8 cellular contexts compared by ENCODE assay signal in the genomic region with DNA sequence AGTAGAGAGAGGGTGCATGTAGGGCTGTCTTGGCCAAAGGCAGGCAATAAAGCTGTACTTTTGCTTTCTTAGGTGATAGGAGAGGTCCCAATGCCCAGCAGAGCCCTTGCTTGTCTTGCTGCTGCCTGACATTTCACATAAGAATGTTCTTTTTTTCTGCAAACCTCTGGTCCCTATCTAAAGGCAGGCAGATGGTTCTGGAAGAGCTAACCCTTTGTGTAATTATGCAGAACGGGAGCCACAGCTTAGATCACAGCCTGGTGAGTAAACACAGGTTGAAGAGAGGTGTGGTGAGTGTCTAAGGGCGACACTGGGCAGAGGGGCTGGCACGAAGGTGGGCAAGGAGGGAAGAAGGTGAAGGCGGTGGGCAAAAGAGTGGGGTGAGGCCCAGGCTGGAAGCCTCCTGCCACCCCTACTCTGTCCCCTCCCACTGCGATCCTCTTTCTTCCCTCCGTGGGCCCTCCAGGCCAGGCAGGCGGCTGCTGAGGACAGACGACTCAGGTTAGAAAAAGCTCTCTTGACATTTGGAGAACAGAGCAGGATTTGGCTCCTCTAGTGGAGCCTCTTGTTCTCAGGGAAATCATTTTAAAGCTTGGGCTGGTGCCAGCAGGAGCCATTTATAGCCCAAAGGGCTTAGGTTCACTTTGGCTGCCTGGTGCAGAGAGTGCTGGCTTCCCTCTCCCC. TPM values are rescaled to one million over a fixed set of nuclear protein-coding genes. Genes with fewer than 3 reads are reported as not detected.
DNase-seq lines count a peak whose midpoint lies in the region; ATAC-seq and TF ChIP-seq lines count a peak whose summit lies in the region.
"Had no signal": no experiment of that assay in that cellular context is flagged by ENCODE, and none has a peak within 500 bp of the region (broad histone marks: within the 10 kb centered on the region; RNA-seq: fewer than 3 reads in every experiment).

No MANE protein-coding gene starts in this region.

- H3K36me3 ChIP-seq in cardiac muscle cell: no peaks in the 10 kb centered on the region

- TF ChIP-seq CTCF in cardiac muscle cell (IDR thresholded peaks at IDR 0.05; ENCODE audit: low read depth, low read length): no peak

- H3K27ac Mint-ChIP-seq in activated T-helper 2 cell treated with anti-CD3 and anti-CD28 coated beads, Interferon-gamma antibody, Interleukin-2, Interleukin-4, amounts not matched to agents 10 μg/mL and 5 μg/mL and 100 μg/mL, durations not matched to agents 14 hours and 24 hours and 36 hours: no peak overlapping the region
- no peak overlapping the region for H3K27ac Mint-ChIP-seq in activated CD8-positive, alpha-beta memory T cell treated with anti-CD3 and anti-CD28 coated beads, Interleukin-2, amount 10 ng/mL, durations not matched to agents 7 days and 5 days

- DNase-seq in NCI-H1092 (lab: John Stamatoyannopoulos, UW): peak; percentile 94
- peak; percentile 2 for DNase-seq in NCI-H82 treated with DMSO at 0.1 percent for 48 hours (lab: John Stamatoyannopoulos, UW; ENCODE audit: unreplicated experiment)
- DNase-seq in cardiac muscle cell (ENCODE audit: low read depth in 1 of 2, low spot score in 1 of 2): peak; percentile 18 to 95
- peak; percentile 47 for DNase-seq in superior temporal gyrus (ENCODE audit: extremely low spot score)
- no peak for DNase-seq in activated T-helper 2 cell treated with anti-CD3 and anti-CD28 coated beads, Interferon-gamma antibody, Interleukin-2, Interleukin-4, amounts not matched to agents 10 μg/mL and 5 μg/mL and 100 μg/mL, durations not matched to agents 14 hours and 24 hours and 36 hours (ENCODE audit: low spot score)
- no peak for DNase-seq in activated CD8-positive, alpha-beta memory T cell treated with anti-CD3 and anti-CD28 coated beads, Interleukin-2, amount 10 ng/mL, durations not matched to agents 7 days and 5 days

- ATAC-seq in activated CD8-positive, alpha-beta memory T cell treated with anti-CD3 and anti-CD28 coated beads, Interleukin-2, amount 10 ng/mL, durations not matched to agents 7 days and 5 days: no peak
- ATAC-seq in GM19351 (IDR thresholded peaks at IDR 0.05; ENCODE audit: unreplicated experiment): no peak

- CTCF ChIA-PET in activated CD8-positive, alpha-beta memory T cell treated with anti-CD3 and anti-CD28 coated beads, Interleukin-2, amount 10 ng/mL, durations not matched to agents 7 days and 5 days (lab: Charles Lee): no interaction called here

- H3K4me3 Mint-ChIP-seq in activated T-helper 2 cell treated with anti-CD3 and anti-CD28 coated beads, Interferon-gamma antibody, Interleukin-2, Interleukin-4, amounts not matched to agents 10 μg/mL and 5 μg/mL and 100 μg/mL, durations not matched to agents 14 hours and 24 hours and 36 hours (ENCODE audit: low read depth): no peak overlapping the region
- H3K4me3 Mint-ChIP-seq in activated CD8-positive, alpha-beta memory T cell treated with anti-CD3 and anti-CD28 coated beads, Interleukin-2, amount 10 ng/mL, durations not matched to agents 7 days and 5 days: no peak overlapping the region

- intact Hi-C loops in activated T-helper 2 cell treated with anti-CD3 and anti-CD28 coated beads, Interferon-gamma antibody, Interleukin-2, Interleukin-4, amounts not matched to agents 10 μg/mL and 5 μg/mL and 100 μg/mL, durations not matched to agents 14 hours and 24 hours and 36 hours (cut with micrococcal nuclease): no loop called here

- H3K36me3 Mint-ChIP-seq in activated T-helper 2 cell treated with anti-CD3 and anti-CD28 coated beads, Interferon-gamma antibody, Interleukin-2, Interleukin-4, amounts not matched to agents 10 μg/mL and 5 μg/mL and 100 μg/mL, durations not matched to agents 14 hours and 24 hours and 36 hours (ENCODE audit: low read depth): no peaks in the 10 kb centered on the region
- H3K36me3 Mint-ChIP-seq in activated CD8-positive, alpha-beta memory T cell treated with anti-CD3 and anti-CD28 coated beads, Interleukin-2, amount 10 ng/mL, durations not matched to agents 7 days and 5 days: no peaks in the 10 kb centered on the region

- H3K9me3 ChIP-seq in cardiac muscle cell (ENCODE audit: low read depth): no peaks in the 10 kb centered on the region

- no peak overlapping the region for H3K4me3 ChIP-seq in cardiac muscle cell

- no peaks in the 10 kb centered on the region for H3K9me3 Mint-ChIP-seq in activated T-helper 2 cell treated with anti-CD3 and anti-CD28 coated beads, Interferon-gamma antibody, Interleukin-2, Interleukin-4, amounts not matched to agents 10 μg/mL and 5 μg/mL and 100 μg/mL, durations not matched to agents 14 hours and 24 hours and 36 hours
- H3K9me3 Mint-ChIP-seq in activated CD8-positive, alpha-beta memory T cell treated with anti-CD3 and anti-CD28 coated beads, Interleukin-2, amount 10 ng/mL, durations not matched to agents 7 days and 5 days (ENCODE audit: low read depth): no peaks in the 10 kb centered on the region

- peaks cover 41% of the 10 kb centered on the region for H3K4me1 ChIP-seq in cardiac muscle cell (ENCODE audit: low read depth)

- H3K27ac ChIP-seq in cardiac muscle cell: peak overlapping the region; percentile 85

- H3K4me1 Mint-ChIP-seq in activated T-helper 2 cell treated with anti-CD3 and anti-CD28 coated beads, Interferon-gamma antibody, Interleukin-2, Interleukin-4, amounts not matched to agents 10 μg/mL and 5 μg/mL and 100 μg/mL, durations not matched to agents 14 hours and 24 hours and 36 hours (ENCODE audit: low read depth): no peaks in the 10 kb centered on the region
- no peaks in the 10 kb centered on the region for H3K4me1 Mint-ChIP-seq in activated CD8-positive, alpha-beta memory T cell treated with anti-CD3 and anti-CD28 coated beads, Interleukin-2, amount 10 ng/mL, durations not matched to agents 7 days and 5 days

- no peaks in the 10 kb centered on the region for H3K27me3 ChIP-seq in cardiac muscle cell

- no peaks in the 10 kb centered on the region for H3K27me3 Mint-ChIP-seq in activated T-helper 2 cell treated with anti-CD3 and anti-CD28 coated beads, Interferon-gamma antibody, Interleukin-2, Interleukin-4, amounts not matched to agents 10 μg/mL and 5 μg/mL and 100 μg/mL, durations not matched to agents 14 hours and 24 hours and 36 hours (ENCODE audit: low read depth)
- H3K27me3 Mint-ChIP-seq in activated CD8-positive, alpha-beta memory T cell treated with anti-CD3 and anti-CD28 coated beads, Interleukin-2, amount 10 ng/mL, durations not matched to agents 7 days and 5 days: peaks cover 12% of the 10 kb centered on the region

RNA-seq across cellular contexts. Expression of a gene that starts 42.8 kb away (rescaled TPM):
- total RNA-seq in cardiac muscle cell: 0.71 and 1.1 TPM in 2 replicates
- polyA plus RNA-seq in cardiac muscle cell: 1.5 and 2.2 TPM in 2 replicates
- not detected in 2 replicates for total RNA-seq in activated T-helper 2 cell treated with anti-CD3 and anti-CD28 coated beads, Interferon-gamma antibody, Interleukin-2, Interleukin-4, amounts not matched to agents 10 μg/mL and 5 μg/mL and 100 μg/mL, durations not matched to agents 14 hours and 24 hours and 36 hours
- total RNA-seq in activated CD8-positive, alpha-beta memory T cell treated with anti-CD3 and anti-CD28 coated beads, Interleukin-2, amount 10 ng/mL, durations not matched to agents 7 days and 5 days: not detected
- polyA plus RNA-seq: esophagus had no signal

Comparison
In these comparisons a context has a peak if more than half of its experiments do, and no peak if none do; other contexts are left out.
1. DNase-seq: peak in NCI-H1092 (single experiment), NCI-H82 treated with DMSO at 0.1 percent for 48 hours (single experiment), cardiac muscle cell (2 of 2) and superior temporal gyrus (single experiment); none in activated T-helper 2 cell treated with anti-CD3 and anti-CD28 coated beads, Interferon-gamma antibody, Interleukin-2, Interleukin-4, amounts not matched to agents 10 μg/mL and 5 μg/mL and 100 μg/mL, durations not matched to agents 14 hours and 24 hours and 36 hours (single experiment) and activated CD8-positive, alpha-beta memory T cell treated with anti-CD3 and anti-CD28 coated beads, Interleukin-2, amount 10 ng/mL, durations not matched to agents 7 days and 5 days (single experiment).